Comparison of ENCODE assay signal across 15 cellular contexts in genomic region chr6:31490115-31490873, GRCh38. TPM values are rescaled to one million over a fixed set of nuclear protein-coding genes. Genes with fewer than 3 reads are reported as not detected.
DNase-seq lines count a peak whose midpoint lies in the region; ATAC-seq and TF ChIP-seq lines count a peak whose summit lies in the region.
"Had no signal": no experiment of that assay in that cellular context is flagged by ENCODE, and none has a peak within 500 bp of the region (broad histone marks: within the 10 kb centered on the region; RNA-seq: fewer than 3 reads in every experiment).

No MANE protein-coding gene starts in this region.

- peak overlapping the region; percentile 69 for H3K27ac Mint-ChIP-seq in activated naive CD8-positive, alpha-beta T cell treated with anti-CD3 and anti-CD28 coated beads, Interleukin-2, amount 10 ng/mL, durations not matched to agents 7 days and 5 days

- no peaks in the 10 kb centered on the region for H3K9me3 ChIP-seq in HEK293 (ENCODE audit: control insufficient read depth, insufficient read depth, low read depth, low read length)
- H3K9me3 ChIP-seq: Peyer's patch had no signal

- DNase-seq in activated CD8-positive, alpha-beta memory T cell treated with anti-CD3 and anti-CD28 coated beads for 24 hours, result peak; percentile 50
- no peak for DNase-seq in activated CD8-positive, alpha-beta memory T cell treated with anti-CD3 and anti-CD28 coated beads, Interleukin-2, amount 50 U/mL, for 48 hours
- no peak for DNase-seq in activated naive CD8-positive, alpha-beta T cell treated with anti-CD3 and anti-CD28 coated beads, Interleukin-2, amount 10 ng/mL, durations not matched to agents 7 days and 5 days
- peak; percentile 5 for DNase-seq in stimulated activated CD8-positive, alpha-beta memory T cell treated with anti-CD3 and anti-CD28 coated beads, Interleukin-4, amount 100 ng/mL, for 48 hours
- DNase-seq in NCI-H146 (lab: John Stamatoyannopoulos, UW), result no peak
- DNase-seq in activated CD4-positive, alpha-beta T cell treated with anti-CD3 and anti-CD28 coated beads, Interleukin-2, amount 50 U/mL, for 48 hours, result no peak
- DNase-seq: DMS79, NCI-H1048, NCI-H510A, SHP77 had no signal

- H3K4me3 Mint-ChIP-seq in activated naive CD8-positive, alpha-beta T cell treated with anti-CD3 and anti-CD28 coated beads, Interleukin-2, amount 10 ng/mL, durations not matched to agents 7 days and 5 days, result peak overlapping the region; percentile 27

- H3K27ac ChIP-seq in HEK293 (ENCODE audit: extremely low read depth, low read depth, low read length), result no peak overlapping the region

- CTCF ChIA-PET in HEK293 (lab: Yijun Ruan, JAX), result interaction anchor here (0.8 to 1.8 kb wide), 6 partner anchors 8 to 108 kb away, joined by 3 to 7 read pairs (median 4); partner anchors contain the start of gene MICB

- no peak for TF ChIP-seq CTCF in HEK293 (tag by site-specific recombination; IDR thresholded peaks at IDR 0.05)

- no peaks in the 10 kb centered on the region for H3K4me1 ChIP-seq in HEK293 (ENCODE audit: control insufficient read depth, insufficient read depth, low read length)

- no peaks in the 10 kb centered on the region for H3K27me3 Mint-ChIP-seq in activated naive CD8-positive, alpha-beta T cell treated with anti-CD3 and anti-CD28 coated beads, Interleukin-2, amount 10 ng/mL, durations not matched to agents 7 days and 5 days

- POLR2A ChIA-PET in HEK293 (lab: Yijun Ruan, JAX), result interaction anchor here (0.7 kb wide), 1 partner anchor 8 kb away, joined by 3 read pairs; the partner anchor contains the start of gene MICB
- POLR2A ChIA-PET in activated naive CD8-positive, alpha-beta T cell treated with anti-CD3 and anti-CD28 coated beads, Interleukin-2, amount 10 ng/mL, durations not matched to agents 7 days and 5 days (lab: Charles Lee), result interaction anchor here (0.7 kb wide), 1 partner anchor 48 kb away, joined by 5 read pairs; no protein-coding TSS in a partner anchor

- H3K36me3 Mint-ChIP-seq in activated naive CD8-positive, alpha-beta T cell treated with anti-CD3 and anti-CD28 coated beads, Interleukin-2, amount 10 ng/mL, durations not matched to agents 7 days and 5 days, result peaks cover 7% of the 10 kb centered on the region

- H3K4me3 ChIP-seq in HEK293 (ENCODE audit: low read depth, low read length), result no peak overlapping the region
- H3K4me3 ChIP-seq: Peyer's patch had no signal

- H3K9me3 Mint-ChIP-seq in activated naive CD8-positive, alpha-beta T cell treated with anti-CD3 and anti-CD28 coated beads, Interleukin-2, amount 10 ng/mL, durations not matched to agents 7 days and 5 days, result no peaks in the 10 kb centered on the region

- H3K36me3 ChIP-seq in HEK293 (ENCODE audit: control insufficient read depth in 2 of 2, insufficient read depth in 1 of 2, low read length in 2 of 2), result no peaks in the 10 kb centered on the region
- H3K36me3 ChIP-seq: Peyer's patch had no signal

- no peak for ATAC-seq in activated naive CD8-positive, alpha-beta T cell treated with anti-CD3 and anti-CD28 coated beads, Interleukin-2, amount 10 ng/mL, durations not matched to agents 7 days and 5 days (ENCODE audit: low read depth)
- no peak for ATAC-seq in HG03460 (IDR thresholded peaks at IDR 0.05; ENCODE audit: unreplicated experiment)

- H3K4me1 Mint-ChIP-seq in activated naive CD8-positive, alpha-beta T cell treated with anti-CD3 and anti-CD28 coated beads, Interleukin-2, amount 10 ng/mL, durations not matched to agents 7 days and 5 days, result peaks cover 23% of the 10 kb centered on the region

TF ChIP-seq in HEK293, 187 proteins besides CTCF, POLR2A, EP300 and RAD21:
- TF ChIP-seq ZBTB7A (tag by site-specific recombination; IDR thresholded peaks at IDR 0.05; ENCODE audit: low read depth), result no peak
- 0 out of 2 replicates have a peak, but pooled peaks have one; percentile 18 for TF ChIP-seq ZSCAN4 (tag by site-specific recombination; IDR thresholded peaks at IDR 0.05)
- no peak for TF ChIP-seq ZNF394 (tag by site-specific recombination; IDR thresholded peaks at IDR 0.05; ENCODE audit: borderline replicate concordance)
- no peak for TF ChIP-seq ZNF239 (tag by site-specific recombination; IDR thresholded peaks at IDR 0.05)
- no peak for TF ChIP-seq ZNF792 (tag by site-specific recombination; IDR thresholded peaks at IDR 0.05)
- no peak for TF ChIP-seq ZNF521 (tag by site-specific recombination; IDR thresholded peaks at IDR 0.05)
- no peak for TF ChIP-seq ZNF121 (tag by site-specific recombination; IDR thresholded peaks at IDR 0.05)
- no peak for TF ChIP-seq ZNF626 (tag by site-specific recombination; IDR thresholded peaks at IDR 0.05)
- TF ChIP-seq ZNF169 (tag by site-specific recombination; IDR thresholded peaks at IDR 0.05), result no peak

RNA-seq across cellular contexts. Expression of gene MICB, which starts 7.7 kb away (rescaled TPM):
- 10 to 100 TPM; 41.5 to 42.8 TPM for total RNA-seq in activated naive CD8-positive, alpha-beta T cell treated with anti-CD3 and anti-CD28 coated beads, Interleukin-2, amount 10 ng/mL, durations not matched to agents 7 days and 5 days

RNA-seq across cellular contexts. Expression of gene MCCD1, which starts 38.5 kb away (rescaled TPM):
- total RNA-seq in activated naive CD8-positive, alpha-beta T cell treated with anti-CD3 and anti-CD28 coated beads, Interleukin-2, amount 10 ng/mL, durations not matched to agents 7 days and 5 days, result not detected
- total RNA-seq: A673, M059J, Peyer's patch had no signal

RNA-seq across cellular contexts. Expression of gene DDX39B, which starts 51.5 kb away (rescaled TPM):
- total RNA-seq in activated naive CD8-positive, alpha-beta T cell treated with anti-CD3 and anti-CD28 coated beads, Interleukin-2, amount 10 ng/mL, durations not matched to agents 7 days and 5 days, result 100 to 1,000 TPM; 531 to 555 TPM

RNA-seq across cellular contexts. Expression of gene ATP6V1G2, which starts 56.1 kb away (rescaled TPM):
- 1 to 10 TPM; 4.5 to 5.5 TPM for total RNA-seq in activated naive CD8-positive, alpha-beta T cell treated with anti-CD3 and anti-CD28 coated beads, Interleukin-2, amount 10 ng/mL, durations not matched to agents 7 days and 5 days
- total RNA-seq: Peyer's patch had no signal

RNA-seq across cellular contexts. Expression of gene NFKBIL1, which starts 57.1 kb away (rescaled TPM):
- total RNA-seq in activated naive CD8-positive, alpha-beta T cell treated with anti-CD3 and anti-CD28 coated beads, Interleukin-2, amount 10 ng/mL, durations not matched to agents 7 days and 5 days, result 10 to 100 TPM; 15.4 to 17.6 TPM

Comparison
In these comparisons a context has a peak if more than half of its experiments do, and no peak if none do; other contexts are left out.
1. DNase-seq: peak in activated CD8-positive, alpha-beta memory T cell treated with anti-CD3 and anti-CD28 coated beads for 24 hours (single experiment) and stimulated activated CD8-positive, alpha-beta memory T cell treated with anti-CD3 and anti-CD28 coated beads, Interleukin-4, amount 100 ng/mL, for 48 hours (single experiment); none in activated CD8-positive, alpha-beta memory T cell treated with anti-CD3 and anti-CD28 coated beads, Interleukin-2, amount 50 U/mL, for 48 hours (single experiment), activated naive CD8-positive, alpha-beta T cell treated with anti-CD3 and anti-CD28 coated beads, Interleukin-2, amount 10 ng/mL, durations not matched to agents 7 days and 5 days (single experiment), NCI-H146 (single experiment) and activated CD4-positive, alpha-beta T cell treated with anti-CD3 and anti-CD28 coated beads, Interleukin-2, amount 50 U/mL, for 48 hours (0 of 2).